In genomic region chr10:132685121-132685891, GRCh38 we compare ENCODE assay signal across 9 cellular contexts.
A peak's percentile ranks its signal among the peaks of the same experiment; 100 is the strongest.
DNase-seq lines count a peak whose midpoint lies in the region; ATAC-seq lines count a peak whose summit lies in the region.
"Had no signal": no experiment of that assay in that cellular context is flagged by ENCODE, and none has a peak within 500 bp of the region (broad histone marks: within the 10 kb centered on the region; RNA-seq: fewer than 3 reads in every experiment).

No MANE protein-coding gene starts in this region.

- H3K27me3 Mint-ChIP-seq in activated naive CD4-positive, alpha-beta T cell treated with anti-CD3 and anti-CD28 coated beads, Interleukin-2, amount 10 ng/mL, durations not matched to agents 7 days and 5 days, result no peaks in the 10 kb centered on the region
- no peaks in the 10 kb centered on the region for H3K27me3 Mint-ChIP-seq in activated T-cell treated with anti-CD3 and anti-CD28 coated beads, Interleukin-2, amount 50 U/mL, for 4 hours (ENCODE audit: low read depth)
- no peaks in the 10 kb centered on the region for H3K27me3 Mint-ChIP-seq in stimulated activated naive B cell treated with anti-CD40 and anti-IgM and Interleukin-4, amounts not matched to agents 10 μg/mL and 1 μg/mL and 100 μg/mL, for 72 hours

- in situ Hi-C loops in G401 (cut with HindIII; ENCODE audit: low sequenced_read_pairs), result no loop called here

- ATAC-seq in activated T-cell treated with anti-CD3 and anti-CD28 coated beads, Interleukin-2, amount 50 U/mL, for 4 hours, result peak; percentile 47 to 49
- peak; percentile 82 to 91 for ATAC-seq in stimulated activated naive B cell treated with anti-CD40 and anti-IgM and Interleukin-4, amounts not matched to agents 10 μg/mL and 1 μg/mL and 100 μg/mL, for 72 hours (replicated peaks)
- no peak for ATAC-seq in HG03342 (IDR thresholded peaks at IDR 0.05; ENCODE audit: unreplicated experiment)

- no peak overlapping the region for H3K4me3 Mint-ChIP-seq in activated naive CD4-positive, alpha-beta T cell treated with anti-CD3 and anti-CD28 coated beads, Interleukin-2, amount 10 ng/mL, durations not matched to agents 7 days and 5 days
- H3K4me3 Mint-ChIP-seq in activated T-cell treated with anti-CD3 and anti-CD28 coated beads, Interleukin-2, amount 50 U/mL, for 4 hours, result no peak overlapping the region
- peak overlapping the region in 1 of 2 donors; percentile 28 for H3K4me3 Mint-ChIP-seq in stimulated activated naive B cell treated with anti-CD40 and anti-IgM and Interleukin-4, amounts not matched to agents 10 μg/mL and 1 μg/mL and 100 μg/mL, for 72 hours
- H3K4me3 Mint-ChIP-seq: nephron had no signal

- DNase-seq in activated naive CD4-positive, alpha-beta T cell treated with anti-CD3 and anti-CD28 coated beads, Interleukin-2, amount 10 ng/mL, durations not matched to agents 7 days and 5 days, result peak; percentile 19
- DNase-seq in activated naive CD4-positive, alpha-beta T cell (lab: John Stamatoyannopoulos, UW), result no peak
- DNase-seq in activated T-cell treated with anti-CD3 and anti-CD28 coated beads, Interleukin-2, amount 50 U/mL, for 4 hours, result no peak
- peak; percentile 81 for DNase-seq in hepatic stellate cell (ENCODE audit: low spot score)
- DNase-seq in stimulated activated naive B cell treated with anti-CD40 and anti-IgM and Interleukin-4, amounts not matched to agents 10 μg/mL and 1 μg/mL and 100 μg/mL, for 72 hours, result peak; percentile 31
- DNase-seq in cerebellar nuclear complex (lab: John Stamatoyannopoulos, UW), result no peak
- DNase-seq in G401 (ENCODE audit: low spot score), result no peak

- no peaks in the 10 kb centered on the region for H3K36me3 Mint-ChIP-seq in activated naive CD4-positive, alpha-beta T cell treated with anti-CD3 and anti-CD28 coated beads, Interleukin-2, amount 10 ng/mL, durations not matched to agents 7 days and 5 days
- H3K36me3 Mint-ChIP-seq in activated T-cell treated with anti-CD3 and anti-CD28 coated beads, Interleukin-2, amount 50 U/mL, for 4 hours (ENCODE audit: insufficient read depth), result peaks cover 3% of the 10 kb centered on the region
- H3K36me3 Mint-ChIP-seq in stimulated activated naive B cell treated with anti-CD40 and anti-IgM and Interleukin-4, amounts not matched to agents 10 μg/mL and 1 μg/mL and 100 μg/mL, for 72 hours, result peaks cover 11 to 20% of the 10 kb centered on the region in 2 donors

- peaks cover 18% of the 10 kb centered on the region for H3K4me1 Mint-ChIP-seq in activated naive CD4-positive, alpha-beta T cell treated with anti-CD3 and anti-CD28 coated beads, Interleukin-2, amount 10 ng/mL, durations not matched to agents 7 days and 5 days
- peaks cover 20% of the 10 kb centered on the region for H3K4me1 Mint-ChIP-seq in activated T-cell treated with anti-CD3 and anti-CD28 coated beads, Interleukin-2, amount 50 U/mL, for 4 hours (ENCODE audit: low read depth)
- H3K4me1 Mint-ChIP-seq in stimulated activated naive B cell treated with anti-CD40 and anti-IgM and Interleukin-4, amounts not matched to agents 10 μg/mL and 1 μg/mL and 100 μg/mL, for 72 hours, result peaks cover 23 to 36% of the 10 kb centered on the region in 2 donors
- H3K4me1 Mint-ChIP-seq: nephron had no signal

- no peak overlapping the region for H3K27ac Mint-ChIP-seq in activated naive CD4-positive, alpha-beta T cell treated with anti-CD3 and anti-CD28 coated beads, Interleukin-2, amount 10 ng/mL, durations not matched to agents 7 days and 5 days
- H3K27ac Mint-ChIP-seq in stimulated activated naive B cell treated with anti-CD40 and anti-IgM and Interleukin-4, amounts not matched to agents 10 μg/mL and 1 μg/mL and 100 μg/mL, for 72 hours, result peak overlapping the region; percentile 37
- H3K27ac Mint-ChIP-seq: nephron had no signal

- H3K9me3 Mint-ChIP-seq in activated naive CD4-positive, alpha-beta T cell treated with anti-CD3 and anti-CD28 coated beads, Interleukin-2, amount 10 ng/mL, durations not matched to agents 7 days and 5 days, result no peaks in the 10 kb centered on the region
- H3K9me3 Mint-ChIP-seq in activated T-cell treated with anti-CD3 and anti-CD28 coated beads, Interleukin-2, amount 50 U/mL, for 4 hours, result no peaks in the 10 kb centered on the region
- H3K9me3 Mint-ChIP-seq in stimulated activated naive B cell treated with anti-CD40 and anti-IgM and Interleukin-4, amounts not matched to agents 10 μg/mL and 1 μg/mL and 100 μg/mL, for 72 hours, result peaks cover 0 to 4% of the 10 kb centered on the region in 2 donors

- CTCF ChIA-PET in activated naive CD4-positive, alpha-beta T cell treated with anti-CD3 and anti-CD28 coated beads, Interleukin-2, amount 10 ng/mL, durations not matched to agents 7 days and 5 days (lab: Charles Lee), result interaction anchor here (1.4 kb wide), 1 partner anchor 30 kb away, joined by 4 read pairs; no protein-coding TSS in a partner anchor

Comparison
In these comparisons a context has a peak if more than half of its experiments do, and no peak if none do; other contexts are left out.
1. DNase-seq: peak in activated naive CD4-positive, alpha-beta T cell treated with anti-CD3 and anti-CD28 coated beads, Interleukin-2, amount 10 ng/mL, durations not matched to agents 7 days and 5 days (single experiment), hepatic stellate cell (single experiment) and stimulated activated naive B cell treated with anti-CD40 and anti-IgM and Interleukin-4, amounts not matched to agents 10 μg/mL and 1 μg/mL and 100 μg/mL, for 72 hours (single experiment); none in activated naive CD4-positive, alpha-beta T cell (0 of 4), activated T-cell treated with anti-CD3 and anti-CD28 coated beads, Interleukin-2, amount 50 U/mL, for 4 hours (single experiment), cerebellar nuclear complex (0 of 2) and G401 (single experiment).